Comparison of ENCODE assay signal across 19 cellular contexts in genomic region chr6:21507811-21508210, GRCh38.
DNase-seq lines count a peak whose midpoint lies in the region; ATAC-seq and TF ChIP-seq lines count a peak whose summit lies in the region.
"Had no signal": no experiment of that assay in that cellular context is flagged by ENCODE, and none has a peak within 500 bp of the region (broad histone marks: within the 10 kb centered on the region; RNA-seq: fewer than 3 reads in every experiment).

No MANE protein-coding gene starts in this region.

- no peaks in the 10 kb centered on the region for H3K27me3 ChIP-seq in GM23338 (ENCODE audit: insufficient read depth)
- H3K27me3 ChIP-seq: SJSA1 had no signal

- no peaks in the 10 kb centered on the region for H3K9me2 ChIP-seq in GM23338 (ENCODE audit: insufficient read depth)

- H4K20me1 ChIP-seq in GM23338 (replicated peaks; ENCODE audit: insufficient read depth), result no peaks in the 10 kb centered on the region

- H3K36me3 ChIP-seq in GM23338 (ENCODE audit: insufficient read depth) (no peaks in the 10 kb centered on the region), mucosa of descending colon (ENCODE audit: low read depth) (no peaks in the 10 kb centered on the region)
- H3K36me3 ChIP-seq: SJSA1 had no signal

- H3K4me2 ChIP-seq in GM23338, result no peak overlapping the region

- H3K27ac ChIP-seq in GM23338 (ENCODE audit: low read depth), result no peak overlapping the region
- H3K27ac ChIP-seq: HL-60, SJSA1 had no signal

- no peak for TF ChIP-seq CTCF in GM23338 (conservative IDR thresholded peaks at IDR 0.05; ENCODE audit: low read depth in 2 of 2)
- TF ChIP-seq CTCF in mucosa of descending colon (IDR thresholded peaks at IDR 0.05), result no peak

- no peak for DNase-seq in GM23338 (ENCODE audit: low spot score)
- peak; percentile 96 for DNase-seq in SK-MEL-5 (ENCODE audit: low read depth, low spot score)
- no peak for DNase-seq in mucosa of descending colon
- DNase-seq in activated effector memory CD4-positive, alpha-beta T cell treated with anti-CD3 and anti-CD28 coated beads, Interleukin-2, amount 50 U/mL, for 16 hours, result no peak
- DNase-seq: CD4-positive, CD25-positive, alpha-beta regulatory T cell; DMS53; MV-4-11; NCI-H1417; NCI-H2029; NCI-H2171; NCI-H446; NK-92 treated with Interleukin-12 subunit alpha and Interleukin-12 subunit beta, amount 100 ng/mL, for 24 hours had no signal

- in situ Hi-C loops in SK-MEL-5 (cut with HindIII; ENCODE audit: low pct_unique_long_range_greater_than_20kb, low sequenced_read_pairs), result no loop called here

- no peaks in the 10 kb centered on the region for H3K36me3 Mint-ChIP-seq in GM23338 (ENCODE audit: low read depth)
- H3K36me3 Mint-ChIP-seq in activated T-helper 17 cell treated with anti-CD3 and anti-CD28 coated beads, Interleukin-2, amount 50 U/mL, for 72 hours (ENCODE audit: low read depth), result no peaks in the 10 kb centered on the region
- H3K36me3 Mint-ChIP-seq: CD4-positive, CD25-positive, alpha-beta regulatory T cell had no signal

- H3K4me1 ChIP-seq in GM23338 (ENCODE audit: insufficient read depth) (peaks cover 3% of the 10 kb centered on the region; the same call in 1 of the 2 replicates), mucosa of descending colon (ENCODE audit: low read depth) (no peaks in the 10 kb centered on the region)
- H3K4me1 ChIP-seq: SJSA1 had no signal

- peaks cover 2% of the 10 kb centered on the region for H3K27me3 Mint-ChIP-seq in GM23338 (ENCODE audit: insufficient read depth, low read depth, poor library complexity)
- peaks cover 9% of the 10 kb centered on the region for H3K27me3 Mint-ChIP-seq in activated T-helper 17 cell treated with anti-CD3 and anti-CD28 coated beads, Interleukin-2, amount 50 U/mL, for 72 hours

- no peak overlapping the region for H3K4me3 Mint-ChIP-seq in GM23338
- no peak overlapping the region for H3K4me3 Mint-ChIP-seq in activated T-helper 17 cell treated with anti-CD3 and anti-CD28 coated beads, Interleukin-2, amount 50 U/mL, for 72 hours
- H3K4me3 Mint-ChIP-seq: B cell; CD4-positive, CD25-positive, alpha-beta regulatory T cell had no signal

- H3F3A ChIP-seq in GM23338 (replicated peaks; ENCODE audit: low read depth), result no peaks in the 10 kb centered on the region

- H3K9me3 ChIP-seq in mucosa of descending colon, result no peaks in the 10 kb centered on the region
- H3K9me3 ChIP-seq: SJSA1 had no signal

- no peaks in the 10 kb centered on the region for H3K79me2 ChIP-seq in GM23338 (replicated peaks; ENCODE audit: insufficient read depth)

- ATAC-seq in GM23338 (no peak), esophagus mucosa (peak; percentile 72), mucosa of descending colon (peak; percentile 20), HG03175 (IDR thresholded peaks at IDR 0.05; ENCODE audit: unreplicated experiment) (no peak)
- no peak for ATAC-seq in activated T-helper 17 cell treated with anti-CD3 and anti-CD28 coated beads, Interleukin-2, amount 50 U/mL, for 72 hours (replicated peaks)
- ATAC-seq: K562 had no signal

- H2AFZ ChIP-seq in GM23338, result 0 out of 2 replicates have a peak overlapping the region, but pooled peaks have one; percentile 23

- intact Hi-C loops in mucosa of descending colon (cut with DNase I, micrococcal nuclease), result no loop called here

- no peaks in the 10 kb centered on the region for H3K9me3 Mint-ChIP-seq in GM23338
- H3K9me3 Mint-ChIP-seq in activated T-helper 17 cell treated with anti-CD3 and anti-CD28 coated beads, Interleukin-2, amount 50 U/mL, for 72 hours, result no peaks in the 10 kb centered on the region
- H3K9me3 Mint-ChIP-seq: CD4-positive, CD25-positive, alpha-beta regulatory T cell had no signal

- peaks cover 4% of the 10 kb centered on the region; the same call in 2 of the 3 replicates for H3K4me1 Mint-ChIP-seq in GM23338
- no peaks in the 10 kb centered on the region for H3K4me1 Mint-ChIP-seq in activated T-helper 17 cell treated with anti-CD3 and anti-CD28 coated beads, Interleukin-2, amount 50 U/mL, for 72 hours
- H3K4me1 Mint-ChIP-seq: B cell; CD4-positive, CD25-positive, alpha-beta regulatory T cell had no signal

- no peak overlapping the region for H3K4me3 ChIP-seq in GM23338
- H3K4me3 ChIP-seq in mucosa of descending colon, result no peak overlapping the region
- H3K4me3 ChIP-seq: K562, SJSA1 had no signal

- H3K27ac Mint-ChIP-seq in GM23338, result no peak overlapping the region
- no peak overlapping the region for H3K27ac Mint-ChIP-seq in activated T-helper 17 cell treated with anti-CD3 and anti-CD28 coated beads, Interleukin-2, amount 50 U/mL, for 72 hours
- H3K27ac Mint-ChIP-seq: B cell; CD4-positive, CD25-positive, alpha-beta regulatory T cell had no signal

TF ChIP-seq in GM23338, 12 proteins besides CTCF, POLR2A, EP300 and RAD21 (continues in another document):
- TF ChIP-seq, protein P1, sequence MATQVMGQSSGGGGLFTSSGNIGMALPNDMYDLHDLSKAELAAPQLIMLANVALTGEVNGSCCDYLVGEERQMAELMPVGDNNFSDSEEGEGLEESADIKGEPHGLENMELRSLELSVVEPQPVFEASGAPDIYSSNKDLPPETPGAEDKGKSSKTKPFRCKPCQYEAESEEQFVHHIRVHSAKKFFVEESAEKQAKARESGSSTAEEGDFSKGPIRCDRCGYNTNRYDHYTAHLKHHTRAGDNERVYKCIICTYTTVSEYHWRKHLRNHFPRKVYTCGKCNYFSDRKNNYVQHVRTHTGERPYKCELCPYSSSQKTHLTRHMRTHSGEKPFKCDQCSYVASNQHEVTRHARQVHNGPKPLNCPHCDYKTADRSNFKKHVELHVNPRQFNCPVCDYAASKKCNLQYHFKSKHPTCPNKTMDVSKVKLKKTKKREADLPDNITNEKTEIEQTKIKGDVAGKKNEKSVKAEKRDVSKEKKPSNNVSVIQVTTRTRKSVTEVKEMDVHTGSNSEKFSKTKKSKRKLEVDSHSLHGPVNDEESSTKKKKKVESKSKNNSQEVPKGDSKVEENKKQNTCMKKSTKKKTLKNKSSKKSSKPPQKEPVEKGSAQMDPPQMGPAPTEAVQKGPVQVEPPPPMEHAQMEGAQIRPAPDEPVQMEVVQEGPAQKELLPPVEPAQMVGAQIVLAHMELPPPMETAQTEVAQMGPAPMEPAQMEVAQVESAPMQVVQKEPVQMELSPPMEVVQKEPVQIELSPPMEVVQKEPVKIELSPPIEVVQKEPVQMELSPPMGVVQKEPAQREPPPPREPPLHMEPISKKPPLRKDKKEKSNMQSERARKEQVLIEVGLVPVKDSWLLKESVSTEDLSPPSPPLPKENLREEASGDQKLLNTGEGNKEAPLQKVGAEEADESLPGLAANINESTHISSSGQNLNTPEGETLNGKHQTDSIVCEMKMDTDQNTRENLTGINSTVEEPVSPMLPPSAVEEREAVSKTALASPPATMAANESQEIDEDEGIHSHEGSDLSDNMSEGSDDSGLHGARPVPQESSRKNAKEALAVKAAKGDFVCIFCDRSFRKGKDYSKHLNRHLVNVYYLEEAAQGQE (IDR thresholded peaks at IDR 0.05; ENCODE audit: unreplicated experiment), result no peak
- no peak for TF ChIP-seq EZH2 (IDR thresholded peaks at IDR 0.05; ENCODE audit: low read depth, unreplicated experiment)

Comparison
In these comparisons a context has a peak if more than half of its experiments do, and no peak if none do; other contexts are left out.
1. ATAC-seq: peak in esophagus mucosa (single experiment) and mucosa of descending colon (single experiment); none in GM23338 (single experiment), activated T-helper 17 cell treated with anti-CD3 and anti-CD28 coated beads, Interleukin-2, amount 50 U/mL, for 72 hours (single experiment) and HG03175 (single experiment).